19 cellular contexts compared by ENCODE assay signal in genomic region chr3:154023148-154023547, GRCh38.
A peak's percentile ranks its signal among the peaks of the same experiment; 100 is the strongest.
DNase-seq lines count a peak whose midpoint lies in the region; ATAC-seq and TF ChIP-seq lines count a peak whose summit lies in the region.
"Had no signal": no experiment of that assay in that cellular context is flagged by ENCODE, and none has a peak within 500 bp of the region (broad histone marks: within the 10 kb centered on the region; RNA-seq: fewer than 3 reads in every experiment).

No MANE protein-coding gene starts in this region.

- peaks cover 9% of the 10 kb centered on the region for H3K27me3 Mint-ChIP-seq in activated CD4-positive, alpha-beta memory T cell treated with anti-CD3 and anti-CD28 coated beads, Interleukin-2, amount 10 ng/mL, durations not matched to agents 7 days and 5 days
- H3K27me3 Mint-ChIP-seq in WTC11 (ENCODE audit: low read depth): no peaks in the 10 kb centered on the region
- H3K27me3 Mint-ChIP-seq: naive B cell had no signal

- no peaks in the 10 kb centered on the region for H3K27me3 ChIP-seq in endocrine pancreas (ENCODE audit: control insufficient read depth, insufficient read depth, low read length)
- H3K27me3 ChIP-seq in right atrium auricular region: no peaks in the 10 kb centered on the region
- H3K27me3 ChIP-seq: stomach had no signal

- H3K4me3 Mint-ChIP-seq in activated CD4-positive, alpha-beta memory T cell treated with anti-CD3 and anti-CD28 coated beads, Interleukin-2, amount 10 ng/mL, durations not matched to agents 7 days and 5 days: no peak overlapping the region
- H3K4me3 Mint-ChIP-seq in WTC11: no peak overlapping the region
- H3K4me3 Mint-ChIP-seq: naive B cell had no signal

- no peaks in the 10 kb centered on the region for H3K36me3 Mint-ChIP-seq in activated CD4-positive, alpha-beta memory T cell treated with anti-CD3 and anti-CD28 coated beads, Interleukin-2, amount 10 ng/mL, durations not matched to agents 7 days and 5 days (ENCODE audit: low read depth)
- H3K36me3 Mint-ChIP-seq in WTC11: no peaks in the 10 kb centered on the region
- H3K36me3 Mint-ChIP-seq: naive B cell had no signal

- POLR2A ChIA-PET in activated CD4-positive, alpha-beta memory T cell treated with anti-CD3 and anti-CD28 coated beads, Interleukin-2, amount 10 ng/mL, durations not matched to agents 7 days and 5 days (lab: Charles Lee): no interaction called here
- POLR2A ChIA-PET in WTC11 (lab: Charles Lee): no interaction called here

- ATAC-seq in left colon: peak; percentile 28
- no peak for ATAC-seq in esophagus mucosa
- no peak for ATAC-seq in WTC11
- ATAC-seq: activated CD4-positive, CD25-positive, alpha-beta regulatory T cell treated with anti-CD3 and anti-CD28 coated beads, Interleukin-2, amount 50 U/mL, for 24 hours had no signal

- no peak overlapping the region for H3K9ac ChIP-seq in endocrine pancreas (ENCODE audit: control insufficient read depth, insufficient read depth, low read length)

- TF ChIP-seq CTCF in right atrium auricular region (IDR thresholded peaks at IDR 0.05) (no peak), WTC11 (IDR thresholded peaks at IDR 0.05) (no peak)

- no peaks in the 10 kb centered on the region for H3K36me3 ChIP-seq in endocrine pancreas (ENCODE audit: control insufficient read depth, insufficient read depth, low read length)
- no peaks in the 10 kb centered on the region for H3K36me3 ChIP-seq in right atrium auricular region
- H3K36me3 ChIP-seq: left ventricle myocardium inferior, stomach had no signal

- no peak overlapping the region for H3K27ac ChIP-seq in right atrium auricular region
- H3K27ac ChIP-seq: coronary artery, left ventricle myocardium inferior had no signal

- no peaks in the 10 kb centered on the region for H3K9me3 ChIP-seq in endocrine pancreas (ENCODE audit: control insufficient read depth, low read length)
- H3K9me3 ChIP-seq in right atrium auricular region: peaks cover 0 to 8% of the 10 kb centered on the region in 2 donors
- H3K9me3 ChIP-seq: stomach had no signal

- DNase-seq in DMS53 (lab: John Stamatoyannopoulos, UW): peak; percentile 93
- DNase-seq in left colon: no peak
- DNase-seq in renal cortical epithelial cell (ENCODE audit: low read depth): peak; percentile 99
- no peak for DNase-seq in activated CD4-positive, alpha-beta memory T cell treated with anti-CD3 and anti-CD28 coated beads, Interleukin-2, amount 10 ng/mL, durations not matched to agents 7 days and 5 days
- no peak for DNase-seq in right atrium auricular region (ENCODE audit: low spot score)
- no peak for DNase-seq in WTC11 (ENCODE audit: low spot score)
- DNase-seq: activated effector memory CD4-positive, alpha-beta T cell treated with anti-CD3 and anti-CD28 coated beads, Interleukin-2, amount 50 U/mL, for 16 hours; AML-193; GF-D8; H7; left ventricle myocardium inferior; naive B cell; NCI-H1436 treated with DMSO at 0.1 percent for 48 hours; SHP77; stomach had no signal

- peaks cover 16% of the 10 kb centered on the region for H3K4me1 ChIP-seq in endocrine pancreas (ENCODE audit: control insufficient read depth, insufficient read depth, low read length)
- H3K4me1 ChIP-seq in right atrium auricular region: no peaks in the 10 kb centered on the region
- H3K4me1 ChIP-seq: left ventricle myocardium inferior had no signal

- H3K4me3 ChIP-seq in endocrine pancreas (ENCODE audit: control insufficient read depth, insufficient read depth, low read length) (peak overlapping the region; percentile 36), right atrium auricular region (no peak overlapping the region)
- H3K4me3 ChIP-seq: coronary artery, left ventricle myocardium inferior, stomach had no signal

- H3K4me1 Mint-ChIP-seq in activated CD4-positive, alpha-beta memory T cell treated with anti-CD3 and anti-CD28 coated beads, Interleukin-2, amount 10 ng/mL, durations not matched to agents 7 days and 5 days: no peaks in the 10 kb centered on the region
- no peaks in the 10 kb centered on the region for H3K4me1 Mint-ChIP-seq in WTC11
- H3K4me1 Mint-ChIP-seq: naive B cell had no signal

- no peaks in the 10 kb centered on the region for H3K9me3 Mint-ChIP-seq in activated CD4-positive, alpha-beta memory T cell treated with anti-CD3 and anti-CD28 coated beads, Interleukin-2, amount 10 ng/mL, durations not matched to agents 7 days and 5 days
- peaks cover 4% of the 10 kb centered on the region for H3K9me3 Mint-ChIP-seq in WTC11

- intact Hi-C loops in left colon (cut with DNase I, micrococcal nuclease): no loop called here

- CTCF ChIA-PET in activated CD4-positive, alpha-beta memory T cell treated with anti-CD3 and anti-CD28 coated beads, Interleukin-2, amount 10 ng/mL, durations not matched to agents 7 days and 5 days (lab: Charles Lee): no interaction called here
- CTCF ChIA-PET in WTC11 (lab: Charles Lee): no interaction called here

- no peak overlapping the region for H3K27ac Mint-ChIP-seq in activated CD4-positive, alpha-beta memory T cell treated with anti-CD3 and anti-CD28 coated beads, Interleukin-2, amount 10 ng/mL, durations not matched to agents 7 days and 5 days
- H3K27ac Mint-ChIP-seq in WTC11: no peak overlapping the region
- H3K27ac Mint-ChIP-seq: naive B cell had no signal

TF ChIP-seq in WTC11, 78 proteins besides CTCF, POLR2A, EP300 and RAD21 (continues in another document):
- TF ChIP-seq NFATC4 (CRISPR knock-in tag; IDR thresholded peaks at IDR 0.05) (no peak), CREB1 (CRISPR knock-in tag; IDR thresholded peaks at IDR 0.05) (no peak), NR3C1 (CRISPR knock-in tag; conservative IDR thresholded peaks at IDR 0.05; ENCODE audit: low read depth) (no peak), ZNF532 (CRISPR knock-in tag; IDR thresholded peaks at IDR 0.05; ENCODE audit: borderline replicate concordance) (no peak), IRF2 (CRISPR knock-in tag; IDR thresholded peaks at IDR 0.05; ENCODE audit: borderline replicate concordance, low read depth) (no peak), MAX (CRISPR knock-in tag; IDR thresholded peaks at IDR 0.05) (no peak), OVOL2 (CRISPR knock-in tag; IDR thresholded peaks at IDR 0.05; ENCODE audit: borderline replicate concordance) (no peak), ZNF425 (CRISPR knock-in tag; conservative IDR thresholded peaks at IDR 0.05) (no peak)

Comparison
In these comparisons a context has a peak if more than half of its experiments do, and no peak if none do; other contexts are left out.
1. DNase-seq: peak in DMS53 (single experiment) and renal cortical epithelial cell (single experiment); none in left colon (0 of 2), activated CD4-positive, alpha-beta memory T cell treated with anti-CD3 and anti-CD28 coated beads, Interleukin-2, amount 10 ng/mL, durations not matched to agents 7 days and 5 days (single experiment), right atrium auricular region (single experiment) and WTC11 (single experiment).